In genomic region chr18:11752116-11752911, GRCh38 we compare ENCODE assay signal across 8 cellular contexts.
A peak's percentile ranks its signal among the peaks of the same experiment; 100 is the strongest.
DNase-seq lines count a peak whose midpoint lies in the region; ATAC-seq and TF ChIP-seq lines count a peak whose summit lies in the region.

No MANE protein-coding gene starts in this region.

- ATAC-seq in omental fat pad (ENCODE audit: low FRiP score), result peak; percentile 65

- H3K4me3 ChIP-seq in GM12865 (ENCODE audit: low read depth, low read length) (no peak overlapping the region), esophagus (ENCODE audit: low read depth in 1 of 2, low read length in 2 of 2) (peak overlapping the region; percentile 41 to 47), colonic mucosa (no peak overlapping the region)

- no peak overlapping the region for H3K27ac ChIP-seq in esophagus (ENCODE audit: low read depth in 2 of 2, low read length in 1 of 2)
- H3K27ac ChIP-seq in colonic mucosa, result no peak overlapping the region

- H3K9me3 ChIP-seq in esophagus (ENCODE audit: control insufficient read depth in 2 of 2, insufficient read depth in 1 of 2, low read depth in 1 of 2, low read length in 1 of 2) (no peaks in the 10 kb centered on the region), colonic mucosa (no peaks in the 10 kb centered on the region)

- 2 to 5% methylated on average over 64 of the region's 64 CpGs for WGBS in esophagus, 2 donors

- H3K4me1 ChIP-seq in esophagus (ENCODE audit: control insufficient read depth in 2 of 2, insufficient read depth in 2 of 2, low read length in 1 of 2), result peaks cover 2 to 7% of the 10 kb centered on the region in 2 donors
- no peaks in the 10 kb centered on the region for H3K4me1 ChIP-seq in colonic mucosa

- intact Hi-C loops in colonic mucosa (cut with DNase I), result no loop called here

- H3K27me3 ChIP-seq in esophagus (ENCODE audit: control insufficient read depth in 1 of 2, insufficient read depth in 2 of 2, low read length in 2 of 2) (no peaks in the 10 kb centered on the region), colonic mucosa (peaks cover 13% of the 10 kb centered on the region)

- H3K9ac ChIP-seq in colonic mucosa (ENCODE audit: low read depth in 2 of 2, low read length in 2 of 2), result no peak overlapping the region

- no peak for TF ChIP-seq CTCF in GM12865 (IDR thresholded peaks at IDR 0.05; ENCODE audit: insufficient read depth, low read depth, low read length, missing control alignments)
- TF ChIP-seq CTCF in omental fat pad (IDR thresholded peaks at IDR 0.05), result no peak
- TF ChIP-seq CTCF in colonic mucosa (IDR thresholded peaks at IDR 0.05), result no peak

- DNase-seq in GM12865 (ENCODE audit: low read depth) (peak; percentile 11), NOMO-1 treated with dmso at 0.1 percent for 144 hours (lab: John Stamatoyannopoulos, UW; ENCODE audit: unreplicated experiment) (peak; percentile 14), omental fat pad (ENCODE audit: low spot score) (no peak), DMS 273 (lab: John Stamatoyannopoulos, UW; ENCODE audit: unreplicated experiment) (no peak), colonic mucosa (no peak), COR-L47 (lab: John Stamatoyannopoulos, UW) (no peak)
- no peak for DNase-seq in central memory CD4-positive, alpha-beta T cell

- H3K36me3 ChIP-seq in esophagus (ENCODE audit: control insufficient read depth in 2 of 2, insufficient read depth in 2 of 2, low read length in 1 of 2) (no peaks in the 10 kb centered on the region), colonic mucosa (no peaks in the 10 kb centered on the region)

Comparison
In these comparisons a context has a peak if more than half of its experiments do, and no peak if none do; other contexts are left out.
1. DNase-seq: peak in GM12865 (single experiment) and NOMO-1 treated with dmso at 0.1 percent for 144 hours (single experiment); none in omental fat pad (single experiment), central memory CD4-positive, alpha-beta T cell (single experiment), DMS 273 (single experiment), colonic mucosa (single experiment) and COR-L47 (single experiment).
2. H3K4me3 ChIP-seq: peak in esophagus (2 of 2); none in GM12865 (single experiment) and colonic mucosa (single experiment).